8 cellular contexts compared by ENCODE assay signal in the genomic region with DNA sequence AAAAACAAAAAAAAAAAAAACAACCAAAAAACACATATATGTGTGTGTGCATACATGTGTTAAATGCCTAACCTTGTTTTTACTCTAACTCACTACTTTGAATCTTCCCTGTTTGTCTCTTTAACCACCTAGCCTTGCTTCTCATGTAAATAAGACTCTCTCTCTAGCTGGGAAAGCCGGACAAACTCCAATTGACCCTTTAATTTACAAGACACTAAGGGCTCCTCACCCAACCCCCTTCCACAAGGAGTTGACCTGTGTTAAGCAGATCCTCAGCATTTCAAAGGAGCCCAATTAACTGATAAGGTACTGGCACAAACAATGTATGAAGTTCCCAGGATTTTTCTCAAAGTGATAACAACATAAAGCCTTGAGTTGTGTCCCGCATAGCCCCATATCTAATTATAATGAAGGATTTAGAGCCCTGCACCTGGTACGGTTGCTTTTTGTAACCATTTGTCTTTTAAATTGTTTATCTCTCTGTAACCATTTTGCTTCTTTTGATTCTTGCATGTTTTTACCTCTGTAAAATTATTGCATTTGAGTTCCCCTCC. TPM values are rescaled to one million over a fixed set of nuclear protein-coding genes. Genes with fewer than 3 reads are reported as not detected.
DNase-seq lines count a peak whose midpoint lies in the region; ATAC-seq and TF ChIP-seq lines count a peak whose summit lies in the region.
"Not testable (repeated sequence)": the region's sequence is repeated elsewhere in the genome, so short reads cannot be mapped to it uniquely, and the experiment has no call there.

No MANE protein-coding gene starts in this region.

- H3K36me3 ChIP-seq in H7 (replicated peaks; ENCODE audit: control insufficient read depth, insufficient read depth, low read length) (peaks cover 31% of the 10 kb centered on the region), RWPE2 (ENCODE audit: low read depth) (peaks cover 79% of the 10 kb centered on the region), left ventricle myocardium inferior (peaks cover 85% of the 10 kb centered on the region)

- not testable (repeated sequence) for H3K9me3 ChIP-seq in RWPE2 (ENCODE audit: severe bottlenecking); left ventricle myocardium inferior (replicated peaks)

- H3K9me3 Mint-ChIP-seq in activated T-cell treated with anti-CD3 and anti-CD28 coated beads, Interleukin-2, amount 50 U/mL, for 24 hours; brain; naive thymus-derived CD8-positive, alpha-beta T cell; stimulated activated naive CD8-positive, alpha-beta T cell treated with anti-CD3 and anti-CD28 coated beads, Interleukin-15, Interleukin-2, amounts not matched to agents 100 ng/mL and 50 ng/mL, for 24 hours: not testable (repeated sequence)

- peaks cover 93% of the 10 kb centered on the region for H3K36me3 Mint-ChIP-seq in activated T-cell treated with anti-CD3 and anti-CD28 coated beads, Interleukin-2, amount 50 U/mL, for 24 hours (ENCODE audit: low read depth)
- peaks cover 69% of the 10 kb centered on the region for H3K36me3 Mint-ChIP-seq in brain
- peaks cover 5 to 77% (median 16%) of the 10 kb centered on the region in 3 donors for H3K36me3 Mint-ChIP-seq in naive thymus-derived CD8-positive, alpha-beta T cell
- H3K36me3 Mint-ChIP-seq in stimulated activated naive CD8-positive, alpha-beta T cell treated with anti-CD3 and anti-CD28 coated beads, Interleukin-15, Interleukin-2, amounts not matched to agents 100 ng/mL and 50 ng/mL, for 24 hours (ENCODE audit: low read depth): peaks cover 81% of the 10 kb centered on the region

- intact Hi-C loops in left ventricle myocardium inferior (cut with micrococcal nuclease): not testable (repeated sequence)

- POLR2A ChIA-PET in naive thymus-derived CD8-positive, alpha-beta T cell (lab: Charles Lee): interaction anchor here (0.7 to 11.1 kb wide), 6 partner anchors 8 to 195 kb away, joined by 3 to 207 read pairs (median 6); a partner anchor contains a TSS

- not testable (repeated sequence) for H3K4me3 Mint-ChIP-seq in activated T-cell treated with anti-CD3 and anti-CD28 coated beads, Interleukin-2, amount 50 U/mL, for 24 hours; naive thymus-derived CD8-positive, alpha-beta T cell; stimulated activated naive CD8-positive, alpha-beta T cell treated with anti-CD3 and anti-CD28 coated beads, Interleukin-15, Interleukin-2, amounts not matched to agents 100 ng/mL and 50 ng/mL, for 24 hours
- H3K4me3 Mint-ChIP-seq in brain: peak overlapping the region in 1 of 5 experiments; percentile 22

- not testable (repeated sequence) for TF ChIP-seq CTCF in RWPE2 (IDR thresholded peaks at IDR 0.05; ENCODE audit: poor library complexity, severe bottlenecking); brain (conservative IDR thresholded peaks at IDR 0.05); left ventricle myocardium inferior (IDR thresholded peaks at IDR 0.05; ENCODE audit: borderline replicate concordance)

- peak overlapping the region; percentile 86 for H3K27ac Mint-ChIP-seq in activated T-cell treated with anti-CD3 and anti-CD28 coated beads, Interleukin-2, amount 50 U/mL, for 24 hours
- H3K27ac Mint-ChIP-seq in brain: peak overlapping the region in 4 of 5 experiments; percentile 12 to 89 (median 52)
- H3K27ac Mint-ChIP-seq in naive thymus-derived CD8-positive, alpha-beta T cell: peak overlapping the region in 9 of 10 donors; percentile 25 to 83 (median 61)
- peak overlapping the region; percentile 60 for H3K27ac Mint-ChIP-seq in stimulated activated naive CD8-positive, alpha-beta T cell treated with anti-CD3 and anti-CD28 coated beads, Interleukin-15, Interleukin-2, amounts not matched to agents 100 ng/mL and 50 ng/mL, for 24 hours

- not testable (repeated sequence) for H3K27me3 ChIP-seq in H7 (ENCODE audit: control insufficient read depth, insufficient read depth, low read length); RWPE2 (ENCODE audit: insufficient read depth, poor library complexity, severe bottlenecking); left ventricle myocardium inferior (ENCODE audit: low read depth)

- peaks cover 42% of the 10 kb centered on the region for H3K4me1 ChIP-seq in RWPE2 (ENCODE audit: insufficient read depth, poor library complexity, severe bottlenecking)
- peaks cover 36% of the 10 kb centered on the region for H3K4me1 ChIP-seq in left ventricle myocardium inferior

- DNase-seq in A172 (ENCODE audit: low spot score) (peak; percentile 18), H7 (peak; percentile 34)
- DNase-seq in RWPE2 (ENCODE audit: low spot score); activated T-cell treated with anti-CD3 and anti-CD28 coated beads, Interleukin-2, amount 50 U/mL, for 24 hours; left ventricle myocardium inferior; naive thymus-derived CD8-positive, alpha-beta T cell: not testable (repeated sequence)

- not testable (repeated sequence) for ATAC-seq in RWPE2 (ENCODE audit: low read depth); naive thymus-derived CD8-positive, alpha-beta T cell

- H3K27me3 Mint-ChIP-seq in activated T-cell treated with anti-CD3 and anti-CD28 coated beads, Interleukin-2, amount 50 U/mL, for 24 hours; brain; naive thymus-derived CD8-positive, alpha-beta T cell; stimulated activated naive CD8-positive, alpha-beta T cell treated with anti-CD3 and anti-CD28 coated beads, Interleukin-15, Interleukin-2, amounts not matched to agents 100 ng/mL and 50 ng/mL, for 24 hours: not testable (repeated sequence)

- peaks cover 80% of the 10 kb centered on the region for H3K4me1 Mint-ChIP-seq in activated T-cell treated with anti-CD3 and anti-CD28 coated beads, Interleukin-2, amount 50 U/mL, for 24 hours (ENCODE audit: low read depth)
- peaks cover 38% of the 10 kb centered on the region for H3K4me1 Mint-ChIP-seq in brain
- H3K4me1 Mint-ChIP-seq in naive thymus-derived CD8-positive, alpha-beta T cell: peaks cover 23 to 59% (median 52%) of the 10 kb centered on the region in 4 donors
- H3K4me1 Mint-ChIP-seq in stimulated activated naive CD8-positive, alpha-beta T cell treated with anti-CD3 and anti-CD28 coated beads, Interleukin-15, Interleukin-2, amounts not matched to agents 100 ng/mL and 50 ng/mL, for 24 hours (ENCODE audit: low read depth): peaks cover 80% of the 10 kb centered on the region

- H3K27ac ChIP-seq in RWPE2 (ENCODE audit: poor library complexity, severe bottlenecking) (peak overlapping the region; percentile 100), left ventricle myocardium inferior (replicated peaks) (peak overlapping the region; percentile 78)

- H3K4me3 ChIP-seq in H7 (ENCODE audit: insufficient read depth, low read depth, low read length); RWPE2 (ENCODE audit: severe bottlenecking); left ventricle myocardium inferior: not testable (repeated sequence)

RNA-seq across cellular contexts. Expression of a gene that starts 11.9 kb away (rescaled TPM):
- 1,294 and 1,343 TPM in 2 replicates for total RNA-seq in A172 (2014; rRNA removed; shearing (Covaris generic))
- 1,781 and 1,948 TPM in 2 replicates for total RNA-seq in H7 (2014; rRNA removed; shearing (Covaris generic))
- 3,048 TPM for polyA plus RNA-seq in brain (ENCODE audit: insufficient read depth, low read depth, low replicate concordance)
- total RNA-seq in left ventricle myocardium inferior: 958 TPM
- 1,000 to 10,000 TPM; 2,038 to 2,092 TPM for total RNA-seq in naive thymus-derived CD8-positive, alpha-beta T cell
- 1,000 to 10,000 TPM; 1,637 to 2,152 (median 1,960) TPM for polyA plus RNA-seq in naive thymus-derived CD8-positive, alpha-beta T cell

RNA-seq across cellular contexts. Expression of a gene that starts 15.1 kb away (rescaled TPM):
- total RNA-seq in A172 (2014; rRNA removed; shearing (Covaris generic)): 298 and 391 TPM in 2 replicates
- total RNA-seq in H7 (2014; rRNA removed; shearing (Covaris generic)): 8.3 and 11.2 TPM in 2 replicates
- polyA plus RNA-seq in brain (ENCODE audit: insufficient read depth, low read depth, low replicate concordance): 17.2 TPM
- total RNA-seq in left ventricle myocardium inferior: 290 TPM
- total RNA-seq in naive thymus-derived CD8-positive, alpha-beta T cell: 100 to 1,000 TPM; 227 to 231 TPM
- polyA plus RNA-seq in naive thymus-derived CD8-positive, alpha-beta T cell: 10 to 100 TPM in 1 of 3 donors, 1 to 10 TPM in 2; 7.7 to 19.8 (median 9.4) TPM

RNA-seq across cellular contexts. Expression of a gene that starts 29.6 kb away (rescaled TPM):
- total RNA-seq in A172 (2014; rRNA removed; shearing (Covaris generic)): 7.9 and 9.6 TPM in 2 replicates
- total RNA-seq in H7 (2014; rRNA removed; shearing (Covaris generic)): 25.8 and 29.4 TPM in 2 replicates
- polyA plus RNA-seq in brain (ENCODE audit: insufficient read depth, low read depth, low replicate concordance): 28.4 TPM
- 12.5 TPM for total RNA-seq in left ventricle myocardium inferior
- 10 to 100 TPM; 46.4 to 50.9 TPM for total RNA-seq in naive thymus-derived CD8-positive, alpha-beta T cell
- 10 to 100 TPM; 12.8 to 24.4 (median 16.9) TPM for polyA plus RNA-seq in naive thymus-derived CD8-positive, alpha-beta T cell

RNA-seq across cellular contexts. Expression of a gene that starts 39.9 kb away (rescaled TPM):
- 114 and 139 TPM in 2 replicates for total RNA-seq in A172 (2014; rRNA removed; shearing (Covaris generic))
- 151 and 166 TPM in 2 replicates for total RNA-seq in H7 (2014; rRNA removed; shearing (Covaris generic))
- polyA plus RNA-seq in brain (ENCODE audit: insufficient read depth, low read depth, low replicate concordance): 111 TPM
- total RNA-seq in left ventricle myocardium inferior: 26.3 TPM
- total RNA-seq in naive thymus-derived CD8-positive, alpha-beta T cell: 100 to 1,000 TPM; 170 to 178 TPM
- polyA plus RNA-seq in naive thymus-derived CD8-positive, alpha-beta T cell: 10 to 100 TPM; 15.8 to 32.6 (median 21.5) TPM

RNA-seq across cellular contexts. Expression of a gene that starts 50.8 kb away (rescaled TPM):
- 16.0 and 19.5 TPM in 2 replicates for total RNA-seq in A172 (2014; rRNA removed; shearing (Covaris generic))
- 28.0 and 29.3 TPM in 2 replicates for total RNA-seq in H7 (2014; rRNA removed; shearing (Covaris generic))
- polyA plus RNA-seq in brain (ENCODE audit: insufficient read depth, low read depth, low replicate concordance): 23.3 TPM
- total RNA-seq in left ventricle myocardium inferior: 14.6 TPM
- total RNA-seq in naive thymus-derived CD8-positive, alpha-beta T cell: 100 to 1,000 TPM; 251 to 255 TPM
- polyA plus RNA-seq in naive thymus-derived CD8-positive, alpha-beta T cell: 10 to 100 TPM; 14.8 to 23.7 (median 15.7) TPM

Comparison
In these comparisons a context has a peak if more than half of its experiments do, and no peak if none do; other contexts are left out.
1. RNA of a gene that starts 15.1 kb away (total RNA-seq): 298 to 391 TPM in A172, 290 TPM in left ventricle myocardium inferior (single experiment) and 227 to 231 TPM in naive thymus-derived CD8-positive, alpha-beta T cell; 8.3 to 11.2 TPM in H7; every median in the first group is over 10 times any median in the second.
2. Peak in every context shown above with its lines, with median percentiles within 50 percentile points of each other: H3K27ac Mint-ChIP-seq.